Comparison of ENCODE assay signal across 1 cellular context in the genomic region with DNA sequence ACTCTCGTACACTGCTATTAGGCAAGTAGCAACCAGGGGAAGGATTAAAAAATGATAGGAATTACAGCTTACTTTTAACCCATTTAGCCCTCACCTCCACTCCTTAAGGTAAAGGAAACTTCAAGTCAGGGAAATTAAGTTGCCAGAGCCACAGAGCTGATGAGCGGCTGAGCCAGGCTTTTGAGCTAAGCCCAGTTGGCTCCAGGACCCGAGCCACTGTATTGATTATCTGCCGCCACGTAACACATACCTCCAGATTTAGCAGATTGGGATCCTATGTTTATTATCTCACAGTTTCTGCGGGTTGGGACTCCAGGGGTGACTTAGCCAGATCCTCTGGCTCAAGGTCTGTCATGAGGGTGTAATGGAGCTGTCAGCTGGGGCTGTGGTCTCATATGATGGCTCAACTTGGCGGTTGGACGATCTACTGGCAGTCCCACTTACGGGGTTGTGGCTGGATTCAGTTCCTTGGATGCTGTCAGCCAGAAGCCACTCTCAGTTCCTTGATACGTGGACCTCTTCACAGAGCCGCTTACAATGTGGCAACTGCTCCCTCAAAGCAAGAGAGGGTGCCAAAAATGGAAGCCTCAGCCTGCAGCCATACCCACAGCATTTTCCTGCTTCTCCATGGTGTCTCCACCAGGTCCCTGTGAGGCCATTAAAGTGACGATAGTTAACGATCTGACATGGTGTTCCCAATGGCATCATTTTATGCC.
TF ChIP-seq lines count a peak whose summit lies in the region.

No MANE protein-coding gene starts in this region.

TF ChIP-seq in HepG2, 621 proteins besides CTCF, POLR2A, EP300 and RAD21 (continued from another document and continues in another):
- TF ChIP-seq, protein P1, sequence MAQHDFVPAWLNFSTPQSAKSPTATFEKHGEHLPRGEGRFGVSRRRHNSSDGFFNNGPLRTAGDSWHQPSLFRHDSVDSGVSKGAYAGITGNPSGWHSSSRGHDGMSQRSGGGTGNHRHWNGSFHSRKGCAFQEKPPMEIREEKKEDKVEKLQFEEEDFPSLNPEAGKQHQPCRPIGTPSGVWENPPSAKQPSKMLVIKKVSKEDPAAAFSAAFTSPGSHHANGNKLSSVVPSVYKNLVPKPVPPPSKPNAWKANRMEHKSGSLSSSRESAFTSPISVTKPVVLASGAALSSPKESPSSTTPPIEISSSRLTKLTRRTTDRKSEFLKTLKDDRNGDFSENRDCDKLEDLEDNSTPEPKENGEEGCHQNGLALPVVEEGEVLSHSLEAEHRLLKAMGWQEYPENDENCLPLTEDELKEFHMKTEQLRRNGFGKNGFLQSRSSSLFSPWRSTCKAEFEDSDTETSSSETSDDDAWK (CRISPR knock-in tag; IDR thresholded peaks at IDR 0.05), result no peak
- TF ChIP-seq MEIS1 (CRISPR knock-in tag; IDR thresholded peaks at IDR 0.05; ENCODE audit: borderline replicate concordance), result no peak
- peak; percentile 17; the same call in 1 of the 2 replicates for TF ChIP-seq ZFP36L1 (CRISPR knock-in tag; IDR thresholded peaks at IDR 0.05)
- no peak for TF ChIP-seq ZNF441 (CRISPR knock-in tag; IDR thresholded peaks at IDR 0.05; ENCODE audit: borderline replicate concordance)
- 0 out of 2 replicates have a peak, but pooled peaks have one; percentile 36 for TF ChIP-seq ZNF891 (CRISPR knock-in tag; IDR thresholded peaks at IDR 0.05)
- TF ChIP-seq CREB1 (IDR thresholded peaks at IDR 0.05), result no peak
- TF ChIP-seq CREB1 (CRISPR knock-in tag; IDR thresholded peaks at IDR 0.05), result no peak
- no peak for TF ChIP-seq ZNF136 (CRISPR knock-in tag; IDR thresholded peaks at IDR 0.05; ENCODE audit: low read depth)
- TF ChIP-seq NRL (CRISPR knock-in tag; IDR thresholded peaks at IDR 0.05; ENCODE audit: borderline replicate concordance), result peak; percentile 48; the same call in 1 of the 2 replicates
- TF ChIP-seq HMG20B (CRISPR knock-in tag; conservative IDR thresholded peaks at IDR 0.05), result no peak
- TF ChIP-seq MAFK (conservative IDR thresholded peaks at IDR 0.05 in 1 of 2, IDR thresholded peaks at IDR 0.05 in 1 of 2; ENCODE audit: low read length in 2 of 2), result no peak
- no peak for TF ChIP-seq PRPF4 (IDR thresholded peaks at IDR 0.05; ENCODE audit: low read depth, low read length, poor library complexity, severe bottlenecking)
- no peak for TF ChIP-seq ZNF878 (CRISPR knock-in tag; IDR thresholded peaks at IDR 0.05)
- no peak for TF ChIP-seq ZNF619 (CRISPR knock-in tag; IDR thresholded peaks at IDR 0.05)
- TF ChIP-seq, protein P2, sequence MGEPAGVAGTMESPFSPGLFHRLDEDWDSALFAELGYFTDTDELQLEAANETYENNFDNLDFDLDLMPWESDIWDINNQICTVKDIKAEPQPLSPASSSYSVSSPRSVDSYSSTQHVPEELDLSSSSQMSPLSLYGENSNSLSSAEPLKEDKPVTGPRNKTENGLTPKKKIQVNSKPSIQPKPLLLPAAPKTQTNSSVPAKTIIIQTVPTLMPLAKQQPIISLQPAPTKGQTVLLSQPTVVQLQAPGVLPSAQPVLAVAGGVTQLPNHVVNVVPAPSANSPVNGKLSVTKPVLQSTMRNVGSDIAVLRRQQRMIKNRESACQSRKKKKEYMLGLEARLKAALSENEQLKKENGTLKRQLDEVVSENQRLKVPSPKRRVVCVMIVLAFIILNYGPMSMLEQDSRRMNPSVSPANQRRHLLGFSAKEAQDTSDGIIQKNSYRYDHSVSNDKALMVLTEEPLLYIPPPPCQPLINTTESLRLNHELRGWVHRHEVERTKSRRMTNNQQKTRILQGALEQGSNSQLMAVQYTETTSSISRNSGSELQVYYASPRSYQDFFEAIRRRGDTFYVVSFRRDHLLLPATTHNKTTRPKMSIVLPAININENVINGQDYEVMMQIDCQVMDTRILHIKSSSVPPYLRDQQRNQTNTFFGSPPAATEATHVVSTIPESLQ (CRISPR knock-in tag; conservative IDR thresholded peaks at IDR 0.05), result no peak
- no peak for TF ChIP-seq CBX5 (CRISPR knock-in tag; IDR thresholded peaks at IDR 0.05; ENCODE audit: borderline replicate concordance)
- TF ChIP-seq SUZ12 (IDR thresholded peaks at IDR 0.05; ENCODE audit: low read depth, low read length), result no peak
- no peak for TF ChIP-seq PHF8 (CRISPR knock-in tag; IDR thresholded peaks at IDR 0.05)
- TF ChIP-seq ZNF446 (CRISPR knock-in tag; IDR thresholded peaks at IDR 0.05), result no peak
- TF ChIP-seq ZNF772 (CRISPR knock-in tag; IDR thresholded peaks at IDR 0.05), result no peak; the same call in 1 of the 2 replicates
- TF ChIP-seq ZMYM4 (CRISPR knock-in tag; IDR thresholded peaks at IDR 0.05), result no peak
- TF ChIP-seq NFYB (CRISPR knock-in tag; IDR thresholded peaks at IDR 0.05), result no peak
- TF ChIP-seq ZBTB7A (CRISPR knock-in tag; IDR thresholded peaks at IDR 0.05), result no peak
- TF ChIP-seq ZNF547 (CRISPR knock-in tag; IDR thresholded peaks at IDR 0.05), result no peak
- no peak for TF ChIP-seq ZNF274 (CRISPR knock-in tag; IDR thresholded peaks at IDR 0.05)
- no peak for TF ChIP-seq ZFYVE20 (CRISPR knock-in tag; IDR thresholded peaks at IDR 0.05; ENCODE audit: borderline replicate concordance, low read depth)
- TF ChIP-seq ETV5 (CRISPR knock-in tag; IDR thresholded peaks at IDR 0.05; ENCODE audit: borderline replicate concordance), result no peak
- 0 out of 2 replicates have a peak, but pooled peaks have one; percentile 56 for TF ChIP-seq MZF1 (CRISPR knock-in tag; IDR thresholded peaks at IDR 0.05; ENCODE audit: borderline replicate concordance)
- no peak for TF ChIP-seq MIER2 (CRISPR knock-in tag; IDR thresholded peaks at IDR 0.05)
- TF ChIP-seq CREM (IDR thresholded peaks at IDR 0.05), result no peak
- TF ChIP-seq CREM (CRISPR knock-in tag; IDR thresholded peaks at IDR 0.05), result no peak
- TF ChIP-seq, protein P3, sequence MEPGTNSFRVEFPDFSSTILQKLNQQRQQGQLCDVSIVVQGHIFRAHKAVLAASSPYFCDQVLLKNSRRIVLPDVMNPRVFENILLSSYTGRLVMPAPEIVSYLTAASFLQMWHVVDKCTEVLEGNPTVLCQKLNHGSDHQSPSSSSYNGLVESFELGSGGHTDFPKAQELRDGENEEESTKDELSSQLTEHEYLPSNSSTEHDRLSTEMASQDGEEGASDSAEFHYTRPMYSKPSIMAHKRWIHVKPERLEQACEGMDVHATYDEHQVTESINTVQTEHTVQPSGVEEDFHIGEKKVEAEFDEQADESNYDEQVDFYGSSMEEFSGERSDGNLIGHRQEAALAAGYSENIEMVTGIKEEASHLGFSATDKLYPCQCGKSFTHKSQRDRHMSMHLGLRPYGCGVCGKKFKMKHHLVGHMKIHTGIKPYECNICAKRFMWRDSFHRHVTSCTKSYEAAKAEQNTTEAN (CRISPR knock-in tag; conservative IDR thresholded peaks at IDR 0.05), result no peak; the same call in 1 of the 2 replicates
- no peak for TF ChIP-seq MXD4 (CRISPR knock-in tag; IDR thresholded peaks at IDR 0.05)
- no peak for TF ChIP-seq ZNF264 (CRISPR knock-in tag; IDR thresholded peaks at IDR 0.05)
- TF ChIP-seq TEAD3 (CRISPR knock-in tag; optimal IDR thresholded peaks at IDR 0.05; ENCODE audit: borderline replicate concordance), result peak; percentile 22
- TF ChIP-seq, protein P4, sequence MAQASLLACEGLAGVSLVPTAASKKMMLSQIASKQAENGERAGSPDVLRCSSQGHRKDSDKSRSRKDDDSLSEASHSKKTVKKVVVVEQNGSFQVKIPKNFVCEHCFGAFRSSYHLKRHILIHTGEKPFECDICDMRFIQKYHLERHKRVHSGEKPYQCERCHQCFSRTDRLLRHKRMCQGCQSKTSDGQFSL (CRISPR knock-in tag; IDR thresholded peaks at IDR 0.05), result no peak
- no peak; the same call in 1 of the 2 replicates for TF ChIP-seq EEA1 (CRISPR knock-in tag; IDR thresholded peaks at IDR 0.05; ENCODE audit: borderline replicate concordance)
- TF ChIP-seq NONO (IDR thresholded peaks at IDR 0.05), result no peak
- TF ChIP-seq NONO (CRISPR knock-in tag; conservative IDR thresholded peaks at IDR 0.05), result no peak
- TF ChIP-seq RXRA (CRISPR knock-in tag; IDR thresholded peaks at IDR 0.05), result no peak
- no peak for TF ChIP-seq XRCC5 (optimal IDR thresholded peaks at IDR 0.05; ENCODE audit: low read length)
- TF ChIP-seq CHCHD3 (CRISPR knock-in tag; IDR thresholded peaks at IDR 0.05), result no peak
- TF ChIP-seq, protein P5, sequence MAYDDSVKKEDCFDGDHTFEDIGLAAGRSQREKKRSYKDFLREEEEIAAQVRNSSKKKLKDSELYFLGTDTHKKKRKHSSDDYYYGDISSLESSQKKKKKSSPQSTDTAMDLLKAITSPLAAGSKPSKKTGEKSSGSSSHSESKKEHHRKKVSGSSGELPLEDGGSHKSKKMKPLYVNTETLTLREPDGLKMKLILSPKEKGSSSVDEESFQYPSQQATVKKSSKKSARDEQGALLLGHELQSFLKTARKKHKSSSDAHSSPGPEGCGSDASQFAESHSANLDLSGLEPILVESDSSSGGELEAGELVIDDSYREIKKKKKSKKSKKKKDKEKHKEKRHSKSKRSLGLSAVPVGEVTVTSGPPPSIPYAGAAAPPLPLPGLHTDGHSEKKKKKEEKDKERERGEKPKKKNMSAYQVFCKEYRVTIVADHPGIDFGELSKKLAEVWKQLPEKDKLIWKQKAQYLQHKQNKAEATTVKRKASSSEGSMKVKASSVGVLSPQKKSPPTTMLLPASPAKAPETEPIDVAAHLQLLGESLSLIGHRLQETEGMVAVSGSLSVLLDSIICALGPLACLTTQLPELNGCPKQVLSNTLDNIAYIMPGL (CRISPR knock-in tag; IDR thresholded peaks at IDR 0.05; ENCODE audit: borderline replicate concordance in 1 of 2, low read depth in 1 of 2), result no peak
- TF ChIP-seq RFXAP (CRISPR knock-in tag; IDR thresholded peaks at IDR 0.05; ENCODE audit: borderline replicate concordance), result no peak
- TF ChIP-seq ATF1 (CRISPR knock-in tag; IDR thresholded peaks at IDR 0.05), result no peak
- TF ChIP-seq ZNF546 (CRISPR knock-in tag; conservative IDR thresholded peaks at IDR 0.05), result no peak
- no peak for TF ChIP-seq ZNF431 (CRISPR knock-in tag; IDR thresholded peaks at IDR 0.05; ENCODE audit: borderline replicate concordance, low read depth)
- TF ChIP-seq, protein P6, sequence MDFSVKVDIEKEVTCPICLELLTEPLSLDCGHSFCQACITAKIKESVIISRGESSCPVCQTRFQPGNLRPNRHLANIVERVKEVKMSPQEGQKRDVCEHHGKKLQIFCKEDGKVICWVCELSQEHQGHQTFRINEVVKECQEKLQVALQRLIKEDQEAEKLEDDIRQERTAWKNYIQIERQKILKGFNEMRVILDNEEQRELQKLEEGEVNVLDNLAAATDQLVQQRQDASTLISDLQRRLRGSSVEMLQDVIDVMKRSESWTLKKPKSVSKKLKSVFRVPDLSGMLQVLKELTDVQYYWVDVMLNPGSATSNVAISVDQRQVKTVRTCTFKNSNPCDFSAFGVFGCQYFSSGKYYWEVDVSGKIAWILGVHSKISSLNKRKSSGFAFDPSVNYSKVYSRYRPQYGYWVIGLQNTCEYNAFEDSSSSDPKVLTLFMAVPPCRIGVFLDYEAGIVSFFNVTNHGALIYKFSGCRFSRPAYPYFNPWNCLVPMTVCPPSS (IDR thresholded peaks at IDR 0.05), result no peak
- 0 out of 2 replicates have a peak, but pooled peaks have one; percentile 42 for TF ChIP-seq HES4 (CRISPR knock-in tag; IDR thresholded peaks at IDR 0.05; ENCODE audit: borderline replicate concordance)
- no peak for TF ChIP-seq ZFP36 (IDR thresholded peaks at IDR 0.05; ENCODE audit: borderline replicate concordance, low read depth, low read length, partially characterized antibody)
- no peak for TF ChIP-seq ZNF337 (CRISPR knock-in tag; IDR thresholded peaks at IDR 0.05; ENCODE audit: borderline replicate concordance, low read depth)
- TF ChIP-seq, protein P7, sequence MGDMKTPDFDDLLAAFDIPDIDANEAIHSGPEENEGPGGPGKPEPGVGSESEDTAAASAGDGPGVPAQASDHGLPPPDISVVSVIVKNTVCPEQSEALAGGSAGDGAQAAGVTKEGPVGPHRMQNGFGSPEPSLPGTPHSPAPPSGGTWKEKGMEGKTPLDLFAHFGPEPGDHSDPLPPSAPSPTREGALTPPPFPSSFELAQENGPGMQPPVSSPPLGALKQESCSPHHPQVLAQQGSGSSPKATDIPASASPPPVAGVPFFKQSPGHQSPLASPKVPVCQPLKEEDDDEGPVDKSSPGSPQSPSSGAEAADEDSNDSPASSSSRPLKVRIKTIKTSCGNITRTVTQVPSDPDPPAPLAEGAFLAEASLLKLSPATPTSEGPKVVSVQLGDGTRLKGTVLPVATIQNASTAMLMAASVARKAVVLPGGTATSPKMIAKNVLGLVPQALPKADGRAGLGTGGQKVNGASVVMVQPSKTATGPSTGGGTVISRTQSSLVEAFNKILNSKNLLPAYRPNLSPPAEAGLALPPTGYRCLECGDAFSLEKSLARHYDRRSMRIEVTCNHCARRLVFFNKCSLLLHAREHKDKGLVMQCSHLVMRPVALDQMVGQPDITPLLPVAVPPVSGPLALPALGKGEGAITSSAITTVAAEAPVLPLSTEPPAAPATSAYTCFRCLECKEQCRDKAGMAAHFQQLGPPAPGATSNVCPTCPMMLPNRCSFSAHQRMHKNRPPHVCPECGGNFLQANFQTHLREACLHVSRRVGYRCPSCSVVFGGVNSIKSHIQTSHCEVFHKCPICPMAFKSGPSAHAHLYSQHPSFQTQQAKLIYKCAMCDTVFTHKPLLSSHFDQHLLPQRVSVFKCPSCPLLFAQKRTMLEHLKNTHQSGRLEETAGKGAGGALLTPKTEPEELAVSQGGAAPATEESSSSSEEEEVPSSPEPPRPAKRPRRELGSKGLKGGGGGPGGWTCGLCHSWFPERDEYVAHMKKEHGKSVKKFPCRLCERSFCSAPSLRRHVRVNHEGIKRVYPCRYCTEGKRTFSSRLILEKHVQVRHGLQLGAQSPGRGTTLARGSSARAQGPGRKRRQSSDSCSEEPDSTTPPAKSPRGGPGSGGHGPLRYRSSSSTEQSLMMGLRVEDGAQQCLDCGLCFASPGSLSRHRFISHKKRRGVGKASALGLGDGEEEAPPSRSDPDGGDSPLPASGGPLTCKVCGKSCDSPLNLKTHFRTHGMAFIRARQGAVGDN (CRISPR knock-in tag; IDR thresholded peaks at IDR 0.05), result 0 out of 2 replicates have a peak, but pooled peaks have one; percentile 16
- TF ChIP-seq, protein P8, sequence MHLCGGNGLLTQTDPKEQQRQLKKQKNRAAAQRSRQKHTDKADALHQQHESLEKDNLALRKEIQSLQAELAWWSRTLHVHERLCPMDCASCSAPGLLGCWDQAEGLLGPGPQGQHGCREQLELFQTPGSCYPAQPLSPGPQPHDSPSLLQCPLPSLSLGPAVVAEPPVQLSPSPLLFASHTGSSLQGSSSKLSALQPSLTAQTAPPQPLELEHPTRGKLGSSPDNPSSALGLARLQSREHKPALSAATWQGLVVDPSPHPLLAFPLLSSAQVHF (CRISPR knock-in tag; IDR thresholded peaks at IDR 0.05), result no peak
- no peak for TF ChIP-seq YY1 (IDR thresholded peaks at IDR 0.05; ENCODE audit: insufficient read depth, insufficient replicate concordance, low read depth, low read length)
- TF ChIP-seq ZNF44 (CRISPR knock-in tag; IDR thresholded peaks at IDR 0.05), result no peak
- no peak for TF ChIP-seq BCL6 (CRISPR knock-in tag; IDR thresholded peaks at IDR 0.05)
- 0 out of 2 replicates have a peak, but pooled peaks have one; percentile 1 for TF ChIP-seq ZNF746 (CRISPR knock-in tag; IDR thresholded peaks at IDR 0.05)
- TF ChIP-seq ZBTB38 (CRISPR knock-in tag; IDR thresholded peaks at IDR 0.05), result peak; percentile 64; the same call in 1 of the 2 replicates
